ENCODE assay signal across 1 cellular context in the genomic region with DNA sequence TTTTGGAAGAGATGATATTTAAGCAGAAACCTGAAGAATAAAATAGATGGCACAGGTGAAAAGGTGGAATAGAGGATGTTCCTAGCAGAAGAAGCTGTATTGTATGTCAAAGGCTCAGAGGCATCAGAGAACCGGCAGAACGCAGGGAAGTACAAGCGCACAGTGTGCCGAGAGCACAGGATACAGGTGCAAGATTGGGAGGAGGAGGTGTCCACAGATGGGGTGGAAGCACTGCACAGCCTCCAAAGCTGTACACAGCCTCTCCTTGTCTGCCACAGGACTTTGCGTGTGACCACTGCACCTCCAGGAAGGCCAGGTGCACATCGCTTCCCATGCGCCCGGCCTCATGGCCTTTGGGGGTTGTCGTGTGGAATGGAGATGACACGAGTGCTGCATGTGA.
TF ChIP-seq lines count a peak whose summit lies in the region.

No MANE protein-coding gene starts in this region.

TF ChIP-seq in H1, 55 proteins besides CTCF, POLR2A, EP300 and RAD21:
- TF ChIP-seq BACH1 (IDR thresholded peaks at IDR 0.05; ENCODE audit: low read length): no peak
- TF ChIP-seq, protein P1, sequence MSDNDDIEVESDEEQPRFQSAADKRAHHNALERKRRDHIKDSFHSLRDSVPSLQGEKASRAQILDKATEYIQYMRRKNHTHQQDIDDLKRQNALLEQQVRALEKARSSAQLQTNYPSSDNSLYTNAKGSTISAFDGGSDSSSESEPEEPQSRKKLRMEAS (IDR thresholded peaks at IDR 0.05): peak; percentile 32; the same call in 1 of the 2 replicates
